In the genomic region with DNA sequence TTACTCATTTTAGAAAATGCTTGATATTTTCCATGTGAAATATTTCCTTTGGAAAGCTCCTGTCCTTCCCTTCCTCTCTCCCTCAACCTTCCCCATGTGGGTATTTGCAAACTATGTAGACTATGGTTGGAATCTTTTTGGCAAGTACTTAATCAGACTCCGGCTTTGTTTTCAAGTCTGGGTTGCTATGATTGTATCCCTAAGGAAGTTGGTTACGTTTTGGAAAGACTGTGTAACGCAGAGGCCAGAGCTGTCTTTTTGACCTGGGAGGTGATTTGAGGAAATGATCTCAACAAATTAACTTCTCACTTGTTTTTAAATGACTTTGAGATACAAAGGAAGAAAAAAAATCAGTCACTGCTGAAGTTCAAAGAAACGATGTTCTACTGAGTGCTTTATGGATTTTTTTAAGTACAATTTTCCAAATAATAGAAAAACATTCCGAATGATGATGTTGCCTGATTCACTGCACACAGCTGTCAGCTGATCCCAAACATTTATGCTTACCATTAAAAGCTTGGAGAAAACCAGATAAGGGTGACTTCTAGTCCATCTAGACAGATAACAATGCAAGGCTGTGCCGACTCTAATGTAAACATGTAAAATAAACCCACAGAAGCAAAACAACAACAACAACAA, we compare ENCODE assay signal across 9 cellular contexts.
DNase-seq lines count a peak whose midpoint lies in the region; ATAC-seq and TF ChIP-seq lines count a peak whose summit lies in the region.
"Had no signal": no experiment of that assay in that cellular context is flagged by ENCODE, and none has a peak within 500 bp of the region (broad histone marks: within the 10 kb centered on the region; RNA-seq: fewer than 3 reads in every experiment).

No MANE protein-coding gene starts in this region.

- H3K9me3 ChIP-seq in skeletal muscle tissue (ENCODE audit: control insufficient read depth in 3 of 3, low read length in 3 of 3): no peaks in the 10 kb centered on the region
- no peaks in the 10 kb centered on the region for H3K9me3 ChIP-seq in spleen

- no peak overlapping the region for H3K27ac Mint-ChIP-seq in GM23338
- H3K27ac Mint-ChIP-seq: stimulated activated naive B cell treated with anti-CD40 and anti-IgM and Interleukin-4, amounts not matched to agents 10 μg/mL and 1 μg/mL and 100 μg/mL, for 72 hours had no signal

- no peak overlapping the region for H3K4me3 Mint-ChIP-seq in GM23338
- H3K4me3 Mint-ChIP-seq: stimulated activated naive B cell treated with anti-CD40 and anti-IgM and Interleukin-4, amounts not matched to agents 10 μg/mL and 1 μg/mL and 100 μg/mL, for 72 hours had no signal

- no peak for TF ChIP-seq POLR2A in spleen (IDR thresholded peaks at IDR 0.05)

- peaks cover 19% of the 10 kb centered on the region for H3K4me1 Mint-ChIP-seq in GM23338

- no peak overlapping the region for H3K27ac ChIP-seq in GM23338 (ENCODE audit: low read depth)
- H3K27ac ChIP-seq in skeletal muscle tissue (ENCODE audit: low read depth, low read length): peak overlapping the region; percentile 78
- H3K27ac ChIP-seq in spleen: no peak overlapping the region

- TF ChIP-seq CTCF in GM23338 (conservative IDR thresholded peaks at IDR 0.05; ENCODE audit: low read depth in 2 of 2) (no peak), choroid plexus epithelial cell (conservative IDR thresholded peaks at IDR 0.05; ENCODE audit: low read depth, low read length) (no peak), spleen (IDR thresholded peaks at IDR 0.05 in 8 of 11, conservative IDR thresholded peaks at IDR 0.05 in 3 of 11) (no peak)

- no peaks in the 10 kb centered on the region for H3F3A ChIP-seq in GM23338 (replicated peaks; ENCODE audit: low read depth)

- no peak for ATAC-seq in GM23338
- no peak for ATAC-seq in activated CD4-positive, CD25-positive, alpha-beta regulatory T cell treated with anti-CD3 and anti-CD28 coated beads, Interleukin-2, amount 50 U/mL, for 24 hours
- ATAC-seq: stimulated activated naive B cell treated with anti-CD40 and anti-IgM and Interleukin-4, amounts not matched to agents 10 μg/mL and 1 μg/mL and 100 μg/mL, for 72 hours had no signal

- DNase-seq in GM23338 (ENCODE audit: low spot score) (peak; percentile 46), choroid plexus epithelial cell (ENCODE audit: low read depth) (peak; percentile 93), iris pigment epithelial cell (ENCODE audit: low read depth) (peak; percentile 88), SHP77 treated with DMSO at 0.1 percent for 48 hours (lab: John Stamatoyannopoulos, UW) (no peak), spleen (no peak), iPS-NIHi11 (ENCODE audit: low spot score) (no peak)
- DNase-seq: stimulated activated naive B cell treated with anti-CD40 and anti-IgM and Interleukin-4, amounts not matched to agents 10 μg/mL and 1 μg/mL and 100 μg/mL, for 72 hours had no signal

- H3K4me1 ChIP-seq in GM23338 (ENCODE audit: insufficient read depth) (no peaks in the 10 kb centered on the region), skeletal muscle tissue (ENCODE audit: control insufficient read depth in 3 of 3, insufficient read depth in 3 of 3, low read length in 3 of 3) (peaks cover 0 to 11% (median 10%) of the 10 kb centered on the region in 3 donors), spleen (no peaks in the 10 kb centered on the region)

- H3K9me3 Mint-ChIP-seq in GM23338: no peaks in the 10 kb centered on the region

- no peak overlapping the region for H3K4me2 ChIP-seq in GM23338

- H3K36me3 ChIP-seq in GM23338 (ENCODE audit: insufficient read depth) (no peaks in the 10 kb centered on the region), skeletal muscle tissue (ENCODE audit: control insufficient read depth in 3 of 3, insufficient read depth in 3 of 3, low read length in 3 of 3) (no peaks in the 10 kb centered on the region), spleen (no peaks in the 10 kb centered on the region)

- H2AFZ ChIP-seq in GM23338: no peak overlapping the region

- H3K36me3 Mint-ChIP-seq in GM23338 (ENCODE audit: low read depth): no peaks in the 10 kb centered on the region
- H3K36me3 Mint-ChIP-seq: stimulated activated naive B cell treated with anti-CD40 and anti-IgM and Interleukin-4, amounts not matched to agents 10 μg/mL and 1 μg/mL and 100 μg/mL, for 72 hours had no signal

- peaks cover 4% of the 10 kb centered on the region for H3K27me3 Mint-ChIP-seq in GM23338 (ENCODE audit: insufficient read depth, low read depth, poor library complexity)

- H3K79me2 ChIP-seq in GM23338 (replicated peaks; ENCODE audit: insufficient read depth): no peaks in the 10 kb centered on the region

- WGBS in spleen, 5 donors: 38 to 54% (median 46%) methylated on average over 6 of the region's 6 CpGs

- 0 out of 2 replicates have a peak, but pooled peaks cover 2% of the 10 kb centered on the region for H3K9me2 ChIP-seq in GM23338 (ENCODE audit: insufficient read depth)

- intact Hi-C loops in spleen (cut with DNase I; ENCODE audit: low total_unique reads): no loop called here

- H3K9ac ChIP-seq in skeletal muscle tissue (ENCODE audit: low read depth in 1 of 3, low read length in 3 of 3): no peak overlapping the region

- H3K4me3 ChIP-seq in GM23338 (no peak overlapping the region), choroid plexus epithelial cell (ENCODE audit: low read depth, low read length) (no peak overlapping the region), skeletal muscle tissue (ENCODE audit: low read length in 3 of 3) (no peak overlapping the region), spleen (no peak overlapping the region)

- no peaks in the 10 kb centered on the region for H3K27me3 ChIP-seq in GM23338 (ENCODE audit: insufficient read depth)
- peaks cover 0 to 7% (median 0%) of the 10 kb centered on the region in 3 donors for H3K27me3 ChIP-seq in skeletal muscle tissue (ENCODE audit: control insufficient read depth in 3 of 3, insufficient read depth in 3 of 3, low read length in 3 of 3)
- H3K27me3 ChIP-seq in spleen (replicated peaks in 1 of 7): peaks cover 0 to 13% (median 0%) of the 10 kb centered on the region in 7 donors

- H4K20me1 ChIP-seq in GM23338 (replicated peaks; ENCODE audit: insufficient read depth): no peaks in the 10 kb centered on the region

TF ChIP-seq in GM23338, 12 proteins besides CTCF, POLR2A, EP300 and RAD21:
- TF ChIP-seq JUNB (IDR thresholded peaks at IDR 0.05; ENCODE audit: unreplicated experiment) (no peak), POLR2AphosphoS5 (IDR thresholded peaks at IDR 0.05; ENCODE audit: low read depth) (no peak), ZNF331 (CRISPR knock-in tag; IDR thresholded peaks at IDR 0.05; ENCODE audit: low read depth) (no peak), EZH2 (IDR thresholded peaks at IDR 0.05; ENCODE audit: low read depth, unreplicated experiment) (no peak)

Comparison
In these comparisons a context has a peak if more than half of its experiments do, and no peak if none do; other contexts are left out.
1. DNase-seq: peak in GM23338 (single experiment), choroid plexus epithelial cell (single experiment) and iris pigment epithelial cell (single experiment); none in SHP77 treated with DMSO at 0.1 percent for 48 hours (single experiment), spleen (single experiment) and iPS-NIHi11 (single experiment).